In the genomic region with DNA sequence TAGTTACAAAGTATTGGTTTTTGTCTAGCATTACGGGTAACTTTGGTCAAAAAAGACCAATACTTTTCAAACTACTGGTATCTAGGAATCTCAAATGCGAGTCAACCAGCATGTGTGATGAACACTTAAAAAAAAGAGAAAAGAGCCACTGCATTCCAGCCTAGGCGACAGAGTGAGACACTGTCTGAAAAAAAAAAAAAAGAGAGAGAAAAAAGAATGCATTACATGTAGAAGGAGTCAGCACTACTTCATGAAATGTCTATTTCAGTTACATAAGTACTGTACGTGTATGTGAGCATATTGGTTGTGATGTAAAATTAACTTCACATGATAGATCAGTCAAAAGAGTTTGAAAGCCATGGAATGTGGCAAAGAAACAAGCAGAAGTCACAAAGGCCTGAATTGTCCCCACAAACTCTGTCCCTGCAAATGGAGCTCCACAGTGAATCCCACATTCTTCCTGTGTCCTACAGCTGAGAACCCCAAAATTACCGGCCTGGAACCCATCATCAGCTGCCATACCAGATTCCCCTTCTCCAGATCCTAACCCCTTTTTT, we compare ENCODE assay signal across 9 cellular contexts. TPM values are rescaled to one million over a fixed set of nuclear protein-coding genes. Genes with fewer than 3 reads are reported as not detected.
DNase-seq lines count a peak whose midpoint lies in the region; ATAC-seq and TF ChIP-seq lines count a peak whose summit lies in the region.
"Had no signal": no experiment of that assay in that cellular context is flagged by ENCODE, and none has a peak within 500 bp of the region (broad histone marks: within the 10 kb centered on the region; RNA-seq: fewer than 3 reads in every experiment).

No MANE protein-coding gene starts in this region.

- H3K36me3 Mint-ChIP-seq in glutamatergic neuron (ENCODE audit: unreplicated experiment), result no peaks in the 10 kb centered on the region

- H3K27me3 Mint-ChIP-seq in glutamatergic neuron (ENCODE audit: unreplicated experiment), result no peaks in the 10 kb centered on the region

- intact Hi-C loops in sigmoid colon (cut with DNase I), result loop anchor here (5.0 kb wide), 1 partner anchor 43 kb away; no protein-coding TSS in a partner anchor

- H3K4me3 ChIP-seq in GM06990 (replicated peaks; ENCODE audit: low read depth, low read length) (peak overlapping the region; percentile 75), SK-N-MC (peak overlapping the region; percentile 86), sigmoid colon (peak overlapping the region in 2 of 4 donors; percentile 94 to 99), MG63 (no peak overlapping the region)

- H3K4me1 Mint-ChIP-seq in glutamatergic neuron (ENCODE audit: low read depth, unreplicated experiment), result peaks cover 24% of the 10 kb centered on the region

- peaks cover 2% of the 10 kb centered on the region for H3K9me3 Mint-ChIP-seq in glutamatergic neuron (ENCODE audit: unreplicated experiment)

- H3K27ac Mint-ChIP-seq in glutamatergic neuron (ENCODE audit: unreplicated experiment), result no peak overlapping the region

- WGBS in sigmoid colon, 2 donors, result 64 to 75% methylated on average over 5 of the region's 5 CpGs

- no peak overlapping the region for H3K9ac ChIP-seq in SK-N-MC (ENCODE audit: insufficient read length)

- ATAC-seq in HG02981 (IDR thresholded peaks at IDR 0.05; ENCODE audit: unreplicated experiment) (no peak), GM18511 (IDR thresholded peaks at IDR 0.05; ENCODE audit: unreplicated experiment) (no peak)

- TF ChIP-seq POLR2A in sigmoid colon (IDR thresholded peaks at IDR 0.05), result no peak

- H3K27ac ChIP-seq in SK-N-MC, result no peak overlapping the region
- peak overlapping the region; percentile 81 to 90 (median 84) for H3K27ac ChIP-seq in sigmoid colon

- no peak for TF ChIP-seq EP300 in sigmoid colon (IDR thresholded peaks at IDR 0.05)

- H3K4me1 ChIP-seq in sigmoid colon, result peaks cover 0 to 22% (median 19%) of the 10 kb centered on the region in 4 donors

- no peaks in the 10 kb centered on the region for H3K36me3 ChIP-seq in GM06990 (ENCODE audit: control insufficient read depth, insufficient read depth, low read length)
- H3K36me3 ChIP-seq in SK-N-MC (ENCODE audit: insufficient read depth, low read length), result no peaks in the 10 kb centered on the region
- no peaks in the 10 kb centered on the region for H3K36me3 ChIP-seq in sigmoid colon
- H3K36me3 ChIP-seq in MG63, result no peaks in the 10 kb centered on the region

- peak overlapping the region; percentile 83 for H3K4me3 Mint-ChIP-seq in glutamatergic neuron (ENCODE audit: unreplicated experiment)

- H3K9me3 ChIP-seq in SK-N-MC (ENCODE audit: low read depth, low read length) (no peaks in the 10 kb centered on the region), sigmoid colon (no peaks in the 10 kb centered on the region), MG63 (no peaks in the 10 kb centered on the region)

- H3K27me3 ChIP-seq in GM06990 (replicated peaks; ENCODE audit: control insufficient read depth, insufficient read depth, low read length), result no peaks in the 10 kb centered on the region
- H3K27me3 ChIP-seq in sigmoid colon, result no peaks in the 10 kb centered on the region
- no peaks in the 10 kb centered on the region for H3K27me3 ChIP-seq in MG63

- no peak for DNase-seq in GM06990 (ENCODE audit: extremely low read depth, insufficient read length)
- no peak for DNase-seq in SK-N-MC (ENCODE audit: low read depth, low spot score)
- DNase-seq in glutamatergic neuron, result no peak
- no peak for DNase-seq in sigmoid colon
- DNase-seq in iPS-NIHi7 (ENCODE audit: extremely low spot score), result no peak
- no peak for DNase-seq in MG63
- DNase-seq: HCEC 1CT had no signal

- TF ChIP-seq CTCF in GM06990 (IDR thresholded peaks at IDR 0.05; ENCODE audit: insufficient read depth, low read length, poor library complexity, severe bottlenecking) (no peak), glutamatergic neuron (IDR thresholded peaks at IDR 0.05; ENCODE audit: partially characterized antibody, unreplicated experiment) (no peak), sigmoid colon (IDR thresholded peaks at IDR 0.05) (no peak)

RNA-seq across cellular contexts. Expression of gene DENND11, which starts 1.6 kb away (rescaled TPM):
- total RNA-seq in glutamatergic neuron (ENCODE audit: unreplicated experiment) (9.5 TPM), sigmoid colon (10 to 100 TPM; 14.3 to 17.1 (median 15.6) TPM)
- polyA plus RNA-seq in sigmoid colon, result 10 to 100 TPM in 2 of 3 donors, 1 to 10 TPM in 1; 6.0 to 13.4 (median 11.1) TPM
- total RNA-seq in MG63 (2014; rRNA removed; shearing (Covaris generic); ENCODE audit: low replicate concordance), result 1.3 and 2.1 TPM in 2 replicates

RNA-seq across cellular contexts. Expression of gene WEE2, which starts 7.8 kb away (rescaled TPM):
- not detected for total RNA-seq in glutamatergic neuron (ENCODE audit: unreplicated experiment)
- total RNA-seq in sigmoid colon, result not detected
- under 1 TPM in 1 of 3 donors, not detected in 2; 0.20 TPM for polyA plus RNA-seq in sigmoid colon
- not detected in 2 replicates for total RNA-seq in MG63 (2014; rRNA removed; shearing (Covaris generic); ENCODE audit: low replicate concordance)

RNA-seq across cellular contexts. Expression of gene SSBP1, which starts 37.8 kb away (rescaled TPM):
- 123 TPM for total RNA-seq in glutamatergic neuron (ENCODE audit: unreplicated experiment)
- total RNA-seq in sigmoid colon, result 100 to 1,000 TPM in 3 of 4 donors, 10 to 100 TPM in 1; 77.0 to 137 (median 121) TPM
- 100 to 1,000 TPM; 174 to 205 (median 190) TPM for polyA plus RNA-seq in sigmoid colon
- 135 and 212 TPM in 2 replicates for total RNA-seq in MG63 (2014; rRNA removed; shearing (Covaris generic); ENCODE audit: low replicate concordance)
